In the genomic region with DNA sequence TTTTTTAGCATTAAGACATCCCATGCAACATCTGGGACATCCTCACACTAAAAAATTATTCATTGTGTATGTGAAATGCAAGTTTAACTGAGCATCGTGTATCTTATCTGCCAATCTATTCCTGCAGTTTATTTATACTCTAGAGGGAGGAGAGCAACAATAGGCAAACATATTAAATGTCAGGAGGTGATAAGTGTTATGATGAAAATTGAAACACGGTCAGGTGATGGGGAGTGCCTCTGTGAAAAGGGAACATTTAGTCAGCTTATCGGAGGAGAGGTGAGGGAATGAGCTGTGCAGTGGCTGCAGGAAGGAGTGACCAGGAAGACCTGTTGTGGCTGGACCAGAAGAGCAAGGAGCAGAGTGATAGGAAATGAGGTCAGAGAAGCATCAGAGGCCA, we compare ENCODE assay signal across 8 cellular contexts. TPM values are rescaled to one million over a fixed set of nuclear protein-coding genes. Genes with fewer than 3 reads are reported as not detected.
DNase-seq lines count a peak whose midpoint lies in the region; TF ChIP-seq lines count a peak whose summit lies in the region.

No MANE protein-coding gene starts in this region.

- peaks cover 11% of the 10 kb centered on the region for H3K79me2 ChIP-seq in neural cell (replicated peaks; ENCODE audit: insufficient read depth, low read length)

- no peaks in the 10 kb centered on the region for H3F3A ChIP-seq in neural cell (ENCODE audit: insufficient read depth, low read length, poor library complexity, severe bottlenecking)

- DNase-seq in ELR (ENCODE audit: low read depth): peak; percentile 33
- DNase-seq in NCI-H510A (lab: John Stamatoyannopoulos, UW): peak; percentile 19
- DNase-seq in NOMO-1 treated with dmso at 0.1 percent for 144 hours (lab: John Stamatoyannopoulos, UW; ENCODE audit: unreplicated experiment): no peak
- DNase-seq in NCI-H446 treated with DMSO at 0.1 percent for 48 hours (lab: John Stamatoyannopoulos, UW): no peak
- DNase-seq in iPS-NIHi7 (ENCODE audit: extremely low spot score): no peak
- DNase-seq in middle frontal gyrus (ENCODE audit: extremely low spot score, low spot score): no peak

- no peak overlapping the region for H2AFZ ChIP-seq in neural cell (ENCODE audit: low read depth, low read length)

- H3K9me3 ChIP-seq in neural cell (ENCODE audit: low read length): no peaks in the 10 kb centered on the region

- H3K4me3 Mint-ChIP-seq in dendritic cell treated with granulocyte-macrophage colony-stimulating factor and Interleukin-4, amounts not matched to agents 40 ng/mL and 50 ng/mL, for 4 days: no peak overlapping the region

- no peaks in the 10 kb centered on the region for H3K27me3 ChIP-seq in neural cell (ENCODE audit: insufficient read depth, low read depth, low read length)

- no peaks in the 10 kb centered on the region for H3K27me3 Mint-ChIP-seq in dendritic cell treated with granulocyte-macrophage colony-stimulating factor and Interleukin-4, amounts not matched to agents 40 ng/mL and 50 ng/mL, for 4 days

- H3K4me3 ChIP-seq in neural cell (ENCODE audit: low read length): peak overlapping the region; percentile 97

- no peak for TF ChIP-seq EP300 in neural cell (conservative IDR thresholded peaks at IDR 0.05; ENCODE audit: poor library complexity, severe bottlenecking)

- H3K36me3 ChIP-seq in neural cell (ENCODE audit: insufficient read depth, low read length): no peaks in the 10 kb centered on the region

- no peaks in the 10 kb centered on the region for H3K9me3 Mint-ChIP-seq in dendritic cell treated with granulocyte-macrophage colony-stimulating factor and Interleukin-4, amounts not matched to agents 40 ng/mL and 50 ng/mL, for 4 days

- no peak for TF ChIP-seq CTCF in neural cell (IDR thresholded peaks at IDR 0.05; ENCODE audit: poor library complexity, severe bottlenecking)

- peaks cover 38% of the 10 kb centered on the region for H3K4me1 Mint-ChIP-seq in dendritic cell treated with granulocyte-macrophage colony-stimulating factor and Interleukin-4, amounts not matched to agents 40 ng/mL and 50 ng/mL, for 4 days (ENCODE audit: low read depth)

- H3K9ac ChIP-seq in neural cell (ENCODE audit: low read length): no peak overlapping the region

- TF ChIP-seq RAD21 in neural cell (conservative IDR thresholded peaks at IDR 0.05): no peak

- H3K36me3 Mint-ChIP-seq in dendritic cell treated with granulocyte-macrophage colony-stimulating factor and Interleukin-4, amounts not matched to agents 40 ng/mL and 50 ng/mL, for 4 days (ENCODE audit: low read depth): peaks cover 45% of the 10 kb centered on the region

- H3K9me2 ChIP-seq in neural cell (ENCODE audit: insufficient read depth, low read length): no peaks in the 10 kb centered on the region

- H3K4me2 ChIP-seq in neural cell (ENCODE audit: low read length): peak overlapping the region; percentile 40

- no peak overlapping the region for H3K27ac ChIP-seq in neural cell (ENCODE audit: low read length)

- intact Hi-C loops in dendritic cell treated with granulocyte-macrophage colony-stimulating factor and Interleukin-4, amounts not matched to agents 40 ng/mL and 50 ng/mL, for 4 days (cut with micrococcal nuclease): loop anchor here (2.0 to 10.0 kb wide), 2 partner anchors 55 to 103 kb away; a partner anchor contains a TSS

- no peaks in the 10 kb centered on the region for H4K20me1 ChIP-seq in neural cell (ENCODE audit: insufficient read depth)

- H3K27ac Mint-ChIP-seq in dendritic cell treated with granulocyte-macrophage colony-stimulating factor and Interleukin-4, amounts not matched to agents 40 ng/mL and 50 ng/mL, for 4 days: peak overlapping the region; percentile 95

TF ChIP-seq in neural cell, 6 proteins besides CTCF, POLR2A, EP300 and RAD21:
- TF ChIP-seq MXI1 (conservative IDR thresholded peaks at IDR 0.05; ENCODE audit: poor library complexity, severe bottlenecking) (no peak), TAF1 (IDR thresholded peaks at IDR 0.05; ENCODE audit: low read depth) (no peak), EZH2 (IDR thresholded peaks at IDR 0.05; ENCODE audit: borderline replicate concordance, insufficient read depth, low read length, poor library complexity, severe bottlenecking) (no peak), POLR2AphosphoS5 (IDR thresholded peaks at IDR 0.05) (no peak), SMC3 (conservative IDR thresholded peaks at IDR 0.05; ENCODE audit: poor library complexity) (no peak)
- TF ChIP-seq, protein P1, sequence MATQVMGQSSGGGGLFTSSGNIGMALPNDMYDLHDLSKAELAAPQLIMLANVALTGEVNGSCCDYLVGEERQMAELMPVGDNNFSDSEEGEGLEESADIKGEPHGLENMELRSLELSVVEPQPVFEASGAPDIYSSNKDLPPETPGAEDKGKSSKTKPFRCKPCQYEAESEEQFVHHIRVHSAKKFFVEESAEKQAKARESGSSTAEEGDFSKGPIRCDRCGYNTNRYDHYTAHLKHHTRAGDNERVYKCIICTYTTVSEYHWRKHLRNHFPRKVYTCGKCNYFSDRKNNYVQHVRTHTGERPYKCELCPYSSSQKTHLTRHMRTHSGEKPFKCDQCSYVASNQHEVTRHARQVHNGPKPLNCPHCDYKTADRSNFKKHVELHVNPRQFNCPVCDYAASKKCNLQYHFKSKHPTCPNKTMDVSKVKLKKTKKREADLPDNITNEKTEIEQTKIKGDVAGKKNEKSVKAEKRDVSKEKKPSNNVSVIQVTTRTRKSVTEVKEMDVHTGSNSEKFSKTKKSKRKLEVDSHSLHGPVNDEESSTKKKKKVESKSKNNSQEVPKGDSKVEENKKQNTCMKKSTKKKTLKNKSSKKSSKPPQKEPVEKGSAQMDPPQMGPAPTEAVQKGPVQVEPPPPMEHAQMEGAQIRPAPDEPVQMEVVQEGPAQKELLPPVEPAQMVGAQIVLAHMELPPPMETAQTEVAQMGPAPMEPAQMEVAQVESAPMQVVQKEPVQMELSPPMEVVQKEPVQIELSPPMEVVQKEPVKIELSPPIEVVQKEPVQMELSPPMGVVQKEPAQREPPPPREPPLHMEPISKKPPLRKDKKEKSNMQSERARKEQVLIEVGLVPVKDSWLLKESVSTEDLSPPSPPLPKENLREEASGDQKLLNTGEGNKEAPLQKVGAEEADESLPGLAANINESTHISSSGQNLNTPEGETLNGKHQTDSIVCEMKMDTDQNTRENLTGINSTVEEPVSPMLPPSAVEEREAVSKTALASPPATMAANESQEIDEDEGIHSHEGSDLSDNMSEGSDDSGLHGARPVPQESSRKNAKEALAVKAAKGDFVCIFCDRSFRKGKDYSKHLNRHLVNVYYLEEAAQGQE (IDR thresholded peaks at IDR 0.05; ENCODE audit: borderline replicate concordance): no peak

RNA-seq across cellular contexts. Expression of a gene that starts 0.8 kb away (rescaled TPM):
- 7.6 and 8.0 TPM in 2 replicates for polyA plus RNA-seq in neural cell
- 16.1 and 17.8 TPM in 2 replicates for polyA minus RNA-seq in neural cell

RNA-seq across cellular contexts. Expression of a gene that starts 48.0 kb away (rescaled TPM):
- not detected in 2 replicates for polyA plus RNA-seq in neural cell
- not detected in 2 replicates for polyA minus RNA-seq in neural cell

RNA-seq across cellular contexts. Expression of a gene that starts 51.5 kb away (rescaled TPM):
- 80.7 and 88.4 TPM in 2 replicates for polyA plus RNA-seq in neural cell
- polyA minus RNA-seq in neural cell: 92.1 and 102 TPM in 2 replicates

Comparison
In these comparisons a context has a peak if more than half of its experiments do, and no peak if none do; other contexts are left out.
1. DNase-seq: peak in ELR (single experiment) and NCI-H510A (single experiment); none in NOMO-1 treated with dmso at 0.1 percent for 144 hours (single experiment), NCI-H446 treated with DMSO at 0.1 percent for 48 hours (single experiment), iPS-NIHi7 (single experiment) and middle frontal gyrus (single experiment).